ENCODE assay signal across 15 cellular contexts in genomic region chr18:46711444-46711863, GRCh38. TPM values are rescaled to one million over a fixed set of nuclear protein-coding genes. Genes with fewer than 3 reads are reported as not detected.
A peak's percentile ranks its signal among the peaks of the same experiment; 100 is the strongest.
DNase-seq lines count a peak whose midpoint lies in the region; ATAC-seq and TF ChIP-seq lines count a peak whose summit lies in the region.
"Had no signal": no experiment of that assay in that cellular context is flagged by ENCODE, and none has a peak within 500 bp of the region (broad histone marks: within the 10 kb centered on the region; RNA-seq: fewer than 3 reads in every experiment).

No MANE protein-coding gene starts in this region.

- peaks cover 0 to 2% (median 0%) of the 10 kb centered on the region in 3 donors for H3K4me1 Mint-ChIP-seq in T-cell
- H3K4me1 Mint-ChIP-seq: CD14-positive monocyte had no signal

- intact Hi-C loops in left ventricle myocardium superior (cut with micrococcal nuclease), result no loop called here
- intact Hi-C loops in thyroid gland (cut with DNase I), result no loop called here

- H3K9me3 ChIP-seq in thyroid gland, result no peaks in the 10 kb centered on the region
- H3K9me3 ChIP-seq: transverse colon had no signal

- H3K4me1 ChIP-seq in thyroid gland, result no peaks in the 10 kb centered on the region
- H3K4me1 ChIP-seq: transverse colon had no signal

- no peaks in the 10 kb centered on the region for H3K36me3 ChIP-seq in GM06990 (ENCODE audit: control insufficient read depth, insufficient read depth, low read length)
- no peaks in the 10 kb centered on the region for H3K36me3 ChIP-seq in thyroid gland
- H3K36me3 ChIP-seq: transverse colon had no signal

- H3K4me3 ChIP-seq in GM06990 (replicated peaks; ENCODE audit: low read depth, low read length) (no peak overlapping the region), foreskin fibroblast (ENCODE audit: low read depth in 1 of 2, low read length in 2 of 2) (no peak overlapping the region), thyroid gland (replicated peaks in 1 of 3) (no peak overlapping the region)
- H3K4me3 ChIP-seq: transverse colon had no signal

- 47 to 61% methylated on average over 9 to 10 of the region's 11 CpGs for WGBS in thyroid gland, 2 donors

- peaks cover 3 to 6% of the 10 kb centered on the region in 2 donors for H3K27me3 Mint-ChIP-seq in T-cell

- POLR2A ChIA-PET in T-cell (lab: Charles Lee), result no interaction called here

- TF ChIP-seq POLR2A in thyroid gland (IDR thresholded peaks at IDR 0.05), result no peak

- no peaks in the 10 kb centered on the region for H3K36me3 Mint-ChIP-seq in T-cell
- H3K36me3 Mint-ChIP-seq: CD14-positive monocyte; natural killer cell treated with Interleukin-12 subunit alpha and Interleukin-12 subunit beta and Interleukin-15 and Interleukin-18, amount 100 ng/mL, for 72 hours had no signal

- no peak for TF ChIP-seq CTCF in GM06990 (IDR thresholded peaks at IDR 0.05; ENCODE audit: insufficient read depth, low read length, poor library complexity, severe bottlenecking)
- TF ChIP-seq CTCF in foreskin fibroblast (IDR thresholded peaks at IDR 0.05; ENCODE audit: low read depth, low read length), result no peak
- no peak for TF ChIP-seq CTCF in thyroid gland (IDR thresholded peaks at IDR 0.05)

- CTCF ChIA-PET in T-cell (lab: Charles Lee), result no interaction called here

- no peak overlapping the region for H3K4me3 Mint-ChIP-seq in T-cell
- H3K4me3 Mint-ChIP-seq: CD14-positive monocyte; HFFc6; natural killer cell treated with Interleukin-12 subunit alpha and Interleukin-12 subunit beta and Interleukin-15 and Interleukin-18, amount 100 ng/mL, for 72 hours had no signal

- DNase-seq in GM06990 (ENCODE audit: extremely low read depth, insufficient read length) (peak; percentile 38), NCI-H69 (lab: John Stamatoyannopoulos, UW) (peak; percentile 36), left ventricle myocardium superior (peak; percentile 42), foreskin fibroblast (no peak), T-cell (no peak), thyroid gland (no peak)
- DNase-seq: activated CD4-positive, CD25-positive, alpha-beta regulatory T cell; activated naive CD4-positive, alpha-beta T cell; HFFc6; NCI-H748 treated with DMSO at 0.1 percent for 48 hours; transverse colon had no signal

- H3K27ac Mint-ChIP-seq in T-cell, result no peak overlapping the region
- H3K27ac Mint-ChIP-seq: CD14-positive monocyte; HFFc6; natural killer cell treated with Interleukin-12 subunit alpha and Interleukin-12 subunit beta and Interleukin-15 and Interleukin-18, amount 100 ng/mL, for 72 hours had no signal

- ATAC-seq in GM21529 (IDR thresholded peaks at IDR 0.05; ENCODE audit: unreplicated experiment) (peak; percentile 63), left ventricle myocardium superior (peak; percentile 85), HG02798 (IDR thresholded peaks at IDR 0.05; ENCODE audit: poor library complexity, unreplicated experiment) (no peak), T-cell (replicated peaks in 1 of 4) (no peak)
- ATAC-seq: natural killer cell treated with Interleukin-12 subunit alpha and Interleukin-12 subunit beta and Interleukin-15 and Interleukin-18, amount 100 ng/mL, for 72 hours had no signal

- no peaks in the 10 kb centered on the region for H3K9me3 Mint-ChIP-seq in T-cell
- H3K9me3 Mint-ChIP-seq: HFFc6; natural killer cell treated with Interleukin-12 subunit alpha and Interleukin-12 subunit beta and Interleukin-15 and Interleukin-18, amount 100 ng/mL, for 72 hours had no signal

- H3K27ac ChIP-seq in thyroid gland, result no peak overlapping the region
- H3K27ac ChIP-seq: transverse colon had no signal

- no peaks in the 10 kb centered on the region for H3K27me3 ChIP-seq in GM06990 (replicated peaks; ENCODE audit: control insufficient read depth, insufficient read depth, low read length)
- H3K27me3 ChIP-seq in thyroid gland, result no peaks in the 10 kb centered on the region
- H3K27me3 ChIP-seq: transverse colon had no signal

RNA-seq across cellular contexts. Expression of gene ST8SIA5, which starts 45.4 kb away (rescaled TPM):
- total RNA-seq in left ventricle myocardium superior (5.4 TPM), T-cell (under 1 TPM in 2 of 5 donors, not detected in 3; 0.09 to 0.28 TPM), thyroid gland (1 to 10 TPM in 1 of 4 donors, under 1 TPM in 2, not detected in 1; 0.04 to 1.2 (median 0.24) TPM)

RNA-seq across cellular contexts. Expression of gene LOXHD1, which starts 54.4 kb away (rescaled TPM):
- total RNA-seq in left ventricle myocardium superior (0.74 TPM), T-cell (under 1 TPM in 4 of 5 donors, not detected in 1; 0.07 to 0.21 (median 0.15) TPM), thyroid gland (under 1 TPM; 0.11 to 0.83 (median 0.32) TPM)
- total RNA-seq: HFFc6; natural killer cell treated with Interleukin-12 subunit alpha and Interleukin-12 subunit beta and Interleukin-15 and Interleukin-18, amount 100 ng/mL, for 72 hours had no signal

Comparison
In these comparisons a context has a peak if more than half of its experiments do, and no peak if none do; other contexts are left out.
1. DNase-seq: peak in GM06990 (single experiment), NCI-H69 (single experiment) and left ventricle myocardium superior (single experiment); none in foreskin fibroblast (0 of 2), T-cell (0 of 34) and thyroid gland (0 of 2).
2. ATAC-seq: peak in GM21529 (single experiment) and left ventricle myocardium superior (single experiment); none in HG02798 (single experiment) and T-cell (0 of 4).